ENCODE assay signal across 30 cellular contexts in the genomic region with DNA sequence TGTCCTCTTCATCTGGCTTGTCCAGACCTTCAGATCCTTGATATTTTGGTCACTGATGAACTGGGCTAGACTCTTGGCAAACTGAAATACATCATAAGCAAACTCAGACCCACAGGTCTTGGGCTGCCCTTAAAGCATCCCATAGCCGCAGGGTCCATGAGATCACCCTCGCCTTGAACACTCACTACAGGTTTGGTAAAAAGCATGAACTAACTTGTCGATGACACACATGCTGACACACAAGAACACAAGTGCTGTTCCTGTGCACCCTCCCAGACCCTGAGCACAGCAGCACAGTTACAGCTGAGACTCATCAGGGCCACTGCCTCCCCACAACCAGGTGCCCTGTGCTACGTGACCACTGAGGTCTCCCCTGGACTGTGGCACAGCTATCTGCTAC. TPM values are rescaled to one million over a fixed set of nuclear protein-coding genes. Genes with fewer than 3 reads are reported as not detected.
DNase-seq lines count a peak whose midpoint lies in the region; FAIRE-seq and TF ChIP-seq lines count a peak whose summit lies in the region.
"Had no signal": no experiment of that assay in that cellular context is flagged by ENCODE, and none has a peak within 500 bp of the region (broad histone marks: within the 10 kb centered on the region; RNA-seq: fewer than 3 reads in every experiment).

No MANE protein-coding gene starts in this region.

- no peaks in the 10 kb centered on the region for H3K79me2 ChIP-seq in keratinocyte (ENCODE audit: control insufficient read depth, insufficient read depth, low read length)

- CTCF ChIA-PET in MCF 10A (lab: Yijun Ruan, JAX): interaction anchor here (0.6 to 1.9 kb wide), 3 partner anchors 11 to 66 kb away, joined by 3 to 9 read pairs (median 3); no protein-coding TSS in a partner anchor

- no peak overlapping the region for H3K27ac ChIP-seq in breast epithelium
- peak overlapping the region; percentile 51 for H3K27ac ChIP-seq in keratinocyte (ENCODE audit: control insufficient read depth, insufficient read depth, low read length)
- H3K27ac ChIP-seq: 22Rv1, HL-60, PC-9 had no signal

- FAIRE-seq in keratinocyte (lab: Jason Lieb, UNC): peak; percentile 98
- FAIRE-seq in urothelium cell line (lab: Jason Lieb, UNC): peak; percentile 40
- FAIRE-seq: GM19239, HepG2, K562 had no signal

- H3K27me3 ChIP-seq in breast epithelium (no peaks in the 10 kb centered on the region), keratinocyte (ENCODE audit: control insufficient read depth, extremely low read depth, insufficient read depth, low read length) (no peaks in the 10 kb centered on the region)
- H3K27me3 ChIP-seq: BE2C, MG63 had no signal

- peaks cover 21% of the 10 kb centered on the region for H3K36me3 Mint-ChIP-seq in MCF 10A (ENCODE audit: insufficient read depth, unreplicated experiment)
- H3K36me3 Mint-ChIP-seq: CD8-positive, alpha-beta memory T cell had no signal

- TF ChIP-seq CTCF in MCF 10A (IDR thresholded peaks at IDR 0.05; ENCODE audit: unreplicated experiment) (no peak), breast epithelium (IDR thresholded peaks at IDR 0.05) (no peak), epithelial cell of esophagus (IDR thresholded peaks at IDR 0.05; ENCODE audit: insufficient read depth, low read depth, low read length, missing control alignments) (no peak), keratinocyte (optimal IDR thresholded peaks at IDR 0.05 in 1 of 3, IDR thresholded peaks at IDR 0.05 in 1 of 3, conservative IDR thresholded peaks at IDR 0.05 in 1 of 3; ENCODE audit: extremely low read depth in 1 of 3, insufficient read depth in 2 of 3, low read length in 3 of 3) (no peak)

- BruUV-seq in MCF 10A (replicated peaks; lab: Mats Ljungman, UMichigan): no TSS peak

- H3K36me3 ChIP-seq in breast epithelium (no peaks in the 10 kb centered on the region), keratinocyte (ENCODE audit: control insufficient read depth in 2 of 2, extremely low read depth in 1 of 2, insufficient read depth in 2 of 2, low read length in 2 of 2) (peaks cover 24 to 30% of the 10 kb centered on the region in 2 experiments)
- H3K36me3 ChIP-seq: BE2C, MG63 had no signal

- H3K4me1 Mint-ChIP-seq in MCF 10A (ENCODE audit: insufficient read depth, unreplicated experiment): no peaks in the 10 kb centered on the region

- dilution Hi-C loops in keratinocyte (cut with MboI; ENCODE audit: extremely low pct_ligation_motif_present, low sequenced_read_pairs): no loop called here

- no peak overlapping the region for H2AFZ ChIP-seq in keratinocyte (ENCODE audit: control insufficient read depth, low read length)
- H2AFZ ChIP-seq: PC-9 had no signal

- H3K4me2 ChIP-seq in keratinocyte (ENCODE audit: control insufficient read depth, extremely low read depth, insufficient read depth, low read depth, low read length): peak overlapping the region; percentile 23
- H3K4me2 ChIP-seq: PC-9 had no signal

- H3K27ac Mint-ChIP-seq in MCF 10A (ENCODE audit: low read depth, unreplicated experiment): peak overlapping the region; percentile 61
- H3K27ac Mint-ChIP-seq: CD8-positive, alpha-beta memory T cell had no signal

- POLR2A ChIA-PET in MCF 10A (lab: Yijun Ruan, JAX): no interaction called here

- no peaks in the 10 kb centered on the region for H3K9me3 Mint-ChIP-seq in MCF 10A (ENCODE audit: unreplicated experiment)
- H3K9me3 Mint-ChIP-seq: CD8-positive, alpha-beta memory T cell had no signal

- H3K4me1 ChIP-seq in breast epithelium (no peaks in the 10 kb centered on the region), keratinocyte (ENCODE audit: control insufficient read depth, extremely low read depth, insufficient read depth, low read length) (peaks cover 11% of the 10 kb centered on the region)
- H3K4me1 ChIP-seq: BE2C had no signal

- no peaks in the 10 kb centered on the region for H3K9me1 ChIP-seq in keratinocyte (ENCODE audit: control insufficient read depth, extremely low read depth, insufficient read depth, low read length)

- no peak for TF ChIP-seq POLR2A in breast epithelium (IDR thresholded peaks at IDR 0.05)

- H3K4me3 Mint-ChIP-seq in MCF 10A (ENCODE audit: unreplicated experiment): no peak overlapping the region
- H3K4me3 Mint-ChIP-seq: CD14-positive monocyte; CD8-positive, alpha-beta memory T cell had no signal

- intact Hi-C loops in MCF 10A (cut with micrococcal nuclease): no loop called here
- intact Hi-C loops in breast epithelium (cut with DNase I; ENCODE audit: low total_unique reads): loop anchor here (5.0 kb wide), 1 partner anchor 53 kb away; no protein-coding TSS in a partner anchor

- H3K27me3 Mint-ChIP-seq in MCF 10A (ENCODE audit: insufficient read depth, unreplicated experiment): no peaks in the 10 kb centered on the region

- DNase-seq in MCF 10A (ENCODE audit: unreplicated experiment) (peak; percentile 59), breast epithelium (ENCODE audit: low spot score in 2 of 2) (no peak), epithelial cell of esophagus (ENCODE audit: low read depth) (peak; percentile 100), keratinocyte (ENCODE audit: low read depth, low spot score) (peak; percentile 99), urothelium cell line (ENCODE audit: low spot score) (no peak), SW 1271 (lab: John Stamatoyannopoulos, UW) (no peak), GF-D8 (lab: John Stamatoyannopoulos, UW) (no peak)
- DNase-seq in stimulated activated naive CD4-positive, alpha-beta T cell treated with Interleukin-2 at 50 U/mL for 16 hours (lab: John Stamatoyannopoulos, UW): no peak
- DNase-seq: ACHN; BE2C; CD8-positive, alpha-beta memory T cell; DMS 273 treated with DMSO at 0.1 percent for 48 hours; DMS79 treated with DMSO at 0.1 percent for 48 hours; Kasumi-1; MG63; NCI-H1105 treated with DMSO at 0.1 percent for 48 hours; NCI-H146; NCI-H1930; NCI-H2107; NCI-H446 treated with DMSO at 0.1 percent for 48 hours; NCI-H526; PC-9; SHP77 had no signal

- no peak overlapping the region for H3K9ac ChIP-seq in keratinocyte (ENCODE audit: control insufficient read depth, extremely low read depth, insufficient read depth, low read length)

- H3K4me3 ChIP-seq in breast epithelium (no peak overlapping the region), epithelial cell of esophagus (ENCODE audit: low read length) (no peak overlapping the region), keratinocyte (ENCODE audit: control insufficient read depth in 2 of 3, extremely low read depth in 1 of 3, insufficient read depth in 2 of 3, low read depth in 1 of 3, low read length in 3 of 3) (no peak overlapping the region)
- H3K4me3 ChIP-seq: K562, MG63, PC-9 had no signal

- no peaks in the 10 kb centered on the region for H3K9me3 ChIP-seq in breast epithelium
- no peaks in the 10 kb centered on the region for H3K9me3 ChIP-seq in keratinocyte (ENCODE audit: control insufficient read depth, low read depth, low read length)
- H3K9me3 ChIP-seq: BE2C, MG63 had no signal

- H4K20me1 ChIP-seq in keratinocyte (ENCODE audit: control insufficient read depth, extremely low read depth, insufficient read depth, low read length): no peaks in the 10 kb centered on the region

RNA-seq across cellular contexts. Expression of a gene that starts 21.0 kb away (rescaled TPM):
- total RNA-seq in MCF 10A (2022) (3.4 and 4.6 TPM in 2 replicates), breast epithelium (1 to 10 TPM; 1.8 to 6.9 (median 5.2) TPM)
- polyA plus RNA-seq in keratinocyte: 15.1 to 22.0 TPM (median 16.2 TPM) in 3 replicates
- polyA plus RNA-seq in keratinocyte (2011; ENCODE audit: low read depth): 1.7 TPM
- polyA plus RNA-seq in keratinocyte (2011; cell fraction: cytosol; rRNA removed): 5.0 and 7.1 TPM in 2 replicates
- 70.4 and 80.0 TPM in 2 replicates for polyA plus RNA-seq in keratinocyte (2011; cell fraction: nucleus; rRNA removed)
- 2.5 and 18.7 TPM in 2 replicates for polyA plus RNA-seq in keratinocyte (2012; ENCODE audit: low replicate concordance)
- 16.9 to 49.6 TPM (median 29.4 TPM) in 3 replicates for polyA minus RNA-seq in keratinocyte
- polyA minus RNA-seq in keratinocyte (2011; cell fraction: cytosol; rRNA and poly(A)+ RNA removed): 5.6 TPM
- polyA minus RNA-seq in keratinocyte (2011; cell fraction: nucleus; rRNA and poly(A)+ RNA removed): 20.3 and 25.0 TPM in 2 replicates

RNA-seq across cellular contexts. Expression of a gene that starts 28.0 kb away (rescaled TPM):
- total RNA-seq in MCF 10A (2022) (1.5 and 3.8 TPM in 2 replicates), breast epithelium (under 1 TPM in 1 of 3 donors, not detected in 2; 0.44 TPM)
- polyA plus RNA-seq in keratinocyte: 5.7 to 10.0 TPM (median 6.3 TPM) in 3 replicates
- not detected for polyA plus RNA-seq in keratinocyte (2011; ENCODE audit: low read depth)
- polyA plus RNA-seq in keratinocyte (2011; cell fraction: cytosol; rRNA removed): 1.2 and 1.9 TPM in 2 replicates
- polyA plus RNA-seq in keratinocyte (2011; cell fraction: nucleus; rRNA removed): 43.3 and 53.6 TPM in 2 replicates
- 1.1 and 14.8 TPM in 2 replicates for polyA plus RNA-seq in keratinocyte (2012; ENCODE audit: low replicate concordance)
- 6.8 to 20.4 TPM (median 19.2 TPM) in 3 replicates for polyA minus RNA-seq in keratinocyte
- 1.3 TPM for polyA minus RNA-seq in keratinocyte (2011; cell fraction: cytosol; rRNA and poly(A)+ RNA removed)
- polyA minus RNA-seq in keratinocyte (2011; cell fraction: nucleus; rRNA and poly(A)+ RNA removed): 9.9 and 14.7 TPM in 2 replicates
- total RNA-seq: CD8-positive, alpha-beta memory T cell; HT-29 had no signal
- polyA plus RNA-seq: CD14-positive monocyte; CD8-positive, alpha-beta memory T cell had no signal

RNA-seq across cellular contexts. Expression of a gene that starts 31.6 kb away (rescaled TPM):
- total RNA-seq in MCF 10A (2022): 131 and 170 TPM in 2 replicates
- 10 to 100 TPM; 65.6 to 90.1 (median 77.0) TPM for total RNA-seq in breast epithelium
- polyA plus RNA-seq in keratinocyte: 94.4 to 159 TPM (median 95.5 TPM) in 3 replicates
- polyA plus RNA-seq in keratinocyte (2011; ENCODE audit: low read depth): 15.8 TPM
- 123 and 181 TPM in 2 replicates for polyA plus RNA-seq in keratinocyte (2011; cell fraction: cytosol; rRNA removed)
- polyA plus RNA-seq in keratinocyte (2011; cell fraction: nucleus; rRNA removed): 73.3 and 94.4 TPM in 2 replicates
- 62.3 and 188 TPM in 2 replicates for polyA plus RNA-seq in keratinocyte (2012; ENCODE audit: low replicate concordance)
- polyA minus RNA-seq in keratinocyte: 120 to 289 TPM (median 147 TPM) in 3 replicates
- polyA minus RNA-seq in keratinocyte (2011; cell fraction: cytosol; rRNA and poly(A)+ RNA removed): 189 TPM
- polyA minus RNA-seq in keratinocyte (2011; cell fraction: nucleus; rRNA and poly(A)+ RNA removed): 35.5 and 38.2 TPM in 2 replicates

RNA-seq across cellular contexts. Expression of a gene that starts 59.6 kb away (rescaled TPM):
- total RNA-seq in MCF 10A (2022) (44.2 and 60.5 TPM in 2 replicates), breast epithelium (10 to 100 TPM in 2 of 3 donors, under 1 TPM in 1; 0.48 to 18.6 (median 12.5) TPM)
- 59.4 to 91.3 TPM (median 74.4 TPM) in 3 replicates for polyA plus RNA-seq in keratinocyte
- polyA plus RNA-seq in keratinocyte (2011; ENCODE audit: low read depth): 8.7 TPM
- polyA plus RNA-seq in keratinocyte (2011; cell fraction: cytosol; rRNA removed): 8.5 and 16.8 TPM in 2 replicates
- 396 and 457 TPM in 2 replicates for polyA plus RNA-seq in keratinocyte (2011; cell fraction: nucleus; rRNA removed)
- 46.3 and 192 TPM in 2 replicates for polyA plus RNA-seq in keratinocyte (2012; ENCODE audit: low replicate concordance)
- polyA minus RNA-seq in keratinocyte: 78.9 to 245 TPM (median 83.6 TPM) in 3 replicates
- 21.9 TPM for polyA minus RNA-seq in keratinocyte (2011; cell fraction: cytosol; rRNA and poly(A)+ RNA removed)
- 136 and 145 TPM in 2 replicates for polyA minus RNA-seq in keratinocyte (2011; cell fraction: nucleus; rRNA and poly(A)+ RNA removed)
- polyA plus RNA-seq: CD8-positive, alpha-beta memory T cell had no signal

Comparison
In these comparisons a context has a peak if more than half of its experiments do, and no peak if none do; other contexts are left out.
1. DNase-seq: peak in MCF 10A (single experiment), epithelial cell of esophagus (single experiment) and keratinocyte (single experiment); none in breast epithelium (0 of 2), urothelium cell line (single experiment), SW 1271 (0 of 2), stimulated activated naive CD4-positive, alpha-beta T cell treated with Interleukin-2 at 50 U/mL for 16 hours (single experiment) and GF-D8 (single experiment).